9 cellular contexts compared by ENCODE assay signal in the genomic region with DNA sequence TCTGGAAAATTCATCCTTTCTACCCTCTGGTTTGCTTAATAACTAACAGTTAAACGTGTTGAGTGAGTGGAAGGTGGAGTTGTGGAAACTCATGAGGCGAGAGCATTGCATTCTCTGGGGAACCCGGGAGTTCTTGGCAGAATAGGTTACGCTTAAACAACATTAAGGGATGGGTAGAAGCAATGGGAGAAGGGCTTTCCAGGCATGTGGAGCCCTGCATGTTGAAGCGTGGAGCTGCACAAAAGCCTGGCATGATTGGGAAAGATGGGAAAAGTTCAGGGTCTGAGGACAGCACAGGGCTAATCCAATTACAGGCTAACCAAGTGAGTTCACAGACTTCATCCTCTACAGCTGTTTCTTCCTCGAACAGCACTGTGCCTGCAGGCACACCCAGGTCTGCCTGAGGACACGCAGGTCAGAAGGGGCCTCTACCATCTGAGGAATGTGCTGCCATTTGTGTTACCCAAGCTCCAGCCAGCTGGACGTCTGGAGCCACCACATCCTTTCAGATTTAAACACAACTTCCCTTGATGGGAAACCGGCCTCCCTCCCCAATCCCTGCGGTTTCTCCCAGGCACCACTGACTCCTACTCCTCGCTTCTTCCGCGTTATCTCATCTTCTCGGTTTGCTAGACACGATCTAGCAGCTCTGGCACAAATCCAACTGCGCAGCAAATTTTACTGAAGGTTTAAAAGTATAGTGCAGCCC.
DNase-seq lines count a peak whose midpoint lies in the region; ATAC-seq and TF ChIP-seq lines count a peak whose summit lies in the region.
"Had no signal": no experiment of that assay in that cellular context is flagged by ENCODE, and none has a peak within 500 bp of the region (broad histone marks: within the 10 kb centered on the region; RNA-seq: fewer than 3 reads in every experiment).

No MANE protein-coding gene starts in this region.

- peak overlapping the region; percentile 35 for H3K4me3 Mint-ChIP-seq in nephron progenitor cell
- H3K4me3 Mint-ChIP-seq in activated T-helper 2 cell treated with anti-CD3 and anti-CD28 coated beads, Interferon-gamma antibody, Interleukin-2, Interleukin-4, amounts not matched to agents 10 μg/mL and 5 μg/mL and 100 μg/mL, durations not matched to agents 14 hours and 24 hours and 36 hours (ENCODE audit: low read depth): no peak overlapping the region
- H3K4me3 Mint-ChIP-seq: T-cell had no signal

- TF ChIP-seq CTCF in fibroblast of lung (conservative IDR thresholded peaks at IDR 0.05 in 1 of 2, IDR thresholded peaks at IDR 0.05 in 1 of 2; ENCODE audit: low read depth in 1 of 2, low read length in 2 of 2): no peak
- TF ChIP-seq CTCF in nephron progenitor cell (IDR thresholded peaks at IDR 0.05): no peak

- H2AFZ ChIP-seq in fibroblast of lung (ENCODE audit: low read length): no peak overlapping the region

- H3K36me3 ChIP-seq in fibroblast of lung (ENCODE audit: control insufficient read depth, insufficient read depth, low read length): no peaks in the 10 kb centered on the region

- ATAC-seq in HG02623 (IDR thresholded peaks at IDR 0.05; ENCODE audit: unreplicated experiment): no peak
- ATAC-seq: T-cell had no signal

- H3K27me3 ChIP-seq in fibroblast of lung (ENCODE audit: control insufficient read depth, insufficient read depth, low read length): no peaks in the 10 kb centered on the region

- H3K27ac ChIP-seq in fibroblast of lung (ENCODE audit: insufficient read depth, low read length): peak overlapping the region; percentile 91

- peaks cover 83% of the 10 kb centered on the region for H3K36me3 Mint-ChIP-seq in nephron progenitor cell (ENCODE audit: low read depth)
- no peaks in the 10 kb centered on the region for H3K36me3 Mint-ChIP-seq in activated T-helper 2 cell treated with anti-CD3 and anti-CD28 coated beads, Interferon-gamma antibody, Interleukin-2, Interleukin-4, amounts not matched to agents 10 μg/mL and 5 μg/mL and 100 μg/mL, durations not matched to agents 14 hours and 24 hours and 36 hours (ENCODE audit: low read depth)
- H3K36me3 Mint-ChIP-seq: T-cell had no signal

- H3K9ac ChIP-seq in fibroblast of lung (ENCODE audit: insufficient read depth, low read length): peak overlapping the region; percentile 64

- peak overlapping the region in 2 of 4 experiments; percentile 29 to 49 for H3K4me3 ChIP-seq in fibroblast of lung (replicated peaks in 1 of 4; ENCODE audit: control extremely low read depth in 1 of 4, insufficient read depth in 1 of 4, low read depth in 3 of 4, low read length in 4 of 4)

- no peaks in the 10 kb centered on the region for H3K27me3 Mint-ChIP-seq in nephron progenitor cell (ENCODE audit: low read depth, poor library complexity)
- peaks cover 27% of the 10 kb centered on the region for H3K27me3 Mint-ChIP-seq in activated T-helper 2 cell treated with anti-CD3 and anti-CD28 coated beads, Interferon-gamma antibody, Interleukin-2, Interleukin-4, amounts not matched to agents 10 μg/mL and 5 μg/mL and 100 μg/mL, durations not matched to agents 14 hours and 24 hours and 36 hours (ENCODE audit: low read depth)

- intact Hi-C loops in activated T-helper 2 cell treated with anti-CD3 and anti-CD28 coated beads, Interferon-gamma antibody, Interleukin-2, Interleukin-4, amounts not matched to agents 10 μg/mL and 5 μg/mL and 100 μg/mL, durations not matched to agents 14 hours and 24 hours and 36 hours (cut with micrococcal nuclease): no loop called here

- H3K9me3 ChIP-seq in fibroblast of lung (ENCODE audit: control insufficient read depth, insufficient read depth, low read depth, low read length): no peaks in the 10 kb centered on the region

- H3K27ac Mint-ChIP-seq in nephron progenitor cell: peak overlapping the region; percentile 90
- H3K27ac Mint-ChIP-seq in activated T-helper 2 cell treated with anti-CD3 and anti-CD28 coated beads, Interferon-gamma antibody, Interleukin-2, Interleukin-4, amounts not matched to agents 10 μg/mL and 5 μg/mL and 100 μg/mL, durations not matched to agents 14 hours and 24 hours and 36 hours: no peak overlapping the region
- H3K27ac Mint-ChIP-seq: T-cell had no signal

- peak overlapping the region; percentile 65 for H3K4me2 ChIP-seq in fibroblast of lung (ENCODE audit: extremely low read depth, insufficient read depth, low read length)

- H3K79me2 ChIP-seq in fibroblast of lung (ENCODE audit: control insufficient read depth, insufficient read depth, low read length): no peaks in the 10 kb centered on the region

- no peaks in the 10 kb centered on the region for H4K20me1 ChIP-seq in fibroblast of lung (ENCODE audit: control insufficient read depth, extremely low read depth, insufficient read depth, low read length)

- peaks cover 27% of the 10 kb centered on the region for H3K4me1 Mint-ChIP-seq in nephron progenitor cell
- H3K4me1 Mint-ChIP-seq in activated T-helper 2 cell treated with anti-CD3 and anti-CD28 coated beads, Interferon-gamma antibody, Interleukin-2, Interleukin-4, amounts not matched to agents 10 μg/mL and 5 μg/mL and 100 μg/mL, durations not matched to agents 14 hours and 24 hours and 36 hours (ENCODE audit: low read depth): peaks cover 8% of the 10 kb centered on the region

- no peaks in the 10 kb centered on the region for H3K9me3 Mint-ChIP-seq in nephron progenitor cell
- H3K9me3 Mint-ChIP-seq in activated T-helper 2 cell treated with anti-CD3 and anti-CD28 coated beads, Interferon-gamma antibody, Interleukin-2, Interleukin-4, amounts not matched to agents 10 μg/mL and 5 μg/mL and 100 μg/mL, durations not matched to agents 14 hours and 24 hours and 36 hours: no peaks in the 10 kb centered on the region
- H3K9me3 Mint-ChIP-seq: T-cell had no signal

- H3K4me1 ChIP-seq in fibroblast of lung (ENCODE audit: control insufficient read depth, extremely low read depth, insufficient read depth, low read length): peaks cover 16% of the 10 kb centered on the region

- peak; percentile 86 for DNase-seq in AG20443 (ENCODE audit: low spot score)
- DNase-seq in RPMI7951 (ENCODE audit: low read depth): peak; percentile 100
- peak; percentile 95 to 98 for DNase-seq in fibroblast of lung (ENCODE audit: low read depth in 2 of 2)
- DNase-seq in nephron progenitor cell: no peak
- DNase-seq in activated T-helper 2 cell treated with anti-CD3 and anti-CD28 coated beads, Interferon-gamma antibody, Interleukin-2, Interleukin-4, amounts not matched to agents 10 μg/mL and 5 μg/mL and 100 μg/mL, durations not matched to agents 14 hours and 24 hours and 36 hours (ENCODE audit: low spot score): no peak
- DNase-seq in COLO829 (ENCODE audit: low spot score): no peak
- DNase-seq in NCI-H2029 treated with DMSO at 0.1 percent for 48 hours (lab: John Stamatoyannopoulos, UW): no peak
- DNase-seq: T-cell had no signal

Comparison
In these comparisons a context has a peak if more than half of its experiments do, and no peak if none do; other contexts are left out.
1. DNase-seq: peak in AG20443 (single experiment), RPMI7951 (single experiment) and fibroblast of lung (2 of 2); none in nephron progenitor cell (single experiment), activated T-helper 2 cell treated with anti-CD3 and anti-CD28 coated beads, Interferon-gamma antibody, Interleukin-2, Interleukin-4, amounts not matched to agents 10 μg/mL and 5 μg/mL and 100 μg/mL, durations not matched to agents 14 hours and 24 hours and 36 hours (single experiment), COLO829 (single experiment) and NCI-H2029 treated with DMSO at 0.1 percent for 48 hours (single experiment).